In genomic region chr1:12144969-12145368, GRCh38 we compare ENCODE assay signal across 18 cellular contexts. TPM values are rescaled to one million over a fixed set of nuclear protein-coding genes. Genes with fewer than 3 reads are reported as not detected.
A peak's percentile ranks its signal among the peaks of the same experiment; 100 is the strongest.
DNase-seq lines count a peak whose midpoint lies in the region; ATAC-seq, FAIRE-seq and TF ChIP-seq lines count a peak whose summit lies in the region.
"Had no signal": no experiment of that assay in that cellular context is flagged by ENCODE, and none has a peak within 500 bp of the region (broad histone marks: within the 10 kb centered on the region; RNA-seq: fewer than 3 reads in every experiment).

No MANE protein-coding gene starts in this region.

- CTCF ChIA-PET in activated CD4-positive, alpha-beta memory T cell treated with anti-CD3 and anti-CD28 coated beads, Interleukin-2, amount 10 ng/mL, durations not matched to agents 7 days and 5 days (lab: Charles Lee): no interaction called here
- CTCF ChIA-PET in activated CD4-positive, alpha-beta memory T cell treated with anti-CD3 and anti-CD28 coated beads for 36 hours (lab: Charles Lee): no interaction called here

- peak overlapping the region; percentile 45 for H3K27ac Mint-ChIP-seq in activated CD4-positive, alpha-beta memory T cell treated with anti-CD3 and anti-CD28 coated beads, Interleukin-2, amount 10 ng/mL, durations not matched to agents 7 days and 5 days
- H3K27ac Mint-ChIP-seq in activated CD4-positive, alpha-beta memory T cell treated with anti-CD3 and anti-CD28 coated beads for 36 hours: no peak overlapping the region
- H3K27ac Mint-ChIP-seq: mesothelial cell of epicardium had no signal

- H3K36me3 ChIP-seq in colonic mucosa (no peaks in the 10 kb centered on the region), small intestine (ENCODE audit: control insufficient read depth in 2 of 2, insufficient read depth in 2 of 2, low read length in 2 of 2) (no peaks in the 10 kb centered on the region)
- H3K36me3 ChIP-seq: MG63 had no signal

- 94 to 100% (median 97%) methylated on average over 4 of the region's 4 CpGs for WGBS in small intestine, 3 donors

- DNase-seq in activated CD4-positive, alpha-beta memory T cell treated with anti-CD3 and anti-CD28 coated beads, Interleukin-2, amount 10 ng/mL, durations not matched to agents 7 days and 5 days: no peak
- DNase-seq in activated CD4-positive, alpha-beta memory T cell treated with anti-CD3 and anti-CD28 coated beads for 36 hours: no peak
- DNase-seq in colonic mucosa (no peak), small intestine (no peak), SHP77 (lab: John Stamatoyannopoulos, UW) (no peak), GM13976 (ENCODE audit: low spot score) (no peak)
- DNase-seq: activated CD8-positive, alpha-beta memory T cell treated with anti-CD3 and anti-CD28 coated beads, Interleukin-2, amount 50 U/mL, for 48 hours; Calu3; MG63; NCI-H2081; NCI-H526; OCI-M1 had no signal

- no peak overlapping the region for H3K9ac ChIP-seq in colonic mucosa (ENCODE audit: low read depth in 2 of 2, low read length in 2 of 2)
- H3K9ac ChIP-seq: parathyroid adenoma had no signal

- H3K9me3 Mint-ChIP-seq in activated CD4-positive, alpha-beta memory T cell treated with anti-CD3 and anti-CD28 coated beads, Interleukin-2, amount 10 ng/mL, durations not matched to agents 7 days and 5 days: peaks cover 7% of the 10 kb centered on the region
- H3K9me3 Mint-ChIP-seq in activated CD4-positive, alpha-beta memory T cell treated with anti-CD3 and anti-CD28 coated beads for 36 hours: peaks cover 11% of the 10 kb centered on the region

- H3K27me3 ChIP-seq in colonic mucosa (no peaks in the 10 kb centered on the region), small intestine (ENCODE audit: control insufficient read depth in 2 of 2, insufficient read depth in 2 of 2, low read length in 2 of 2) (no peaks in the 10 kb centered on the region)
- H3K27me3 ChIP-seq: MG63 had no signal

- TF ChIP-seq CTCF in colonic mucosa (IDR thresholded peaks at IDR 0.05) (no peak), GM13976 (IDR thresholded peaks at IDR 0.05; ENCODE audit: borderline replicate concordance, control extremely low read depth, extremely low read depth, insufficient read depth, missing control alignments) (no peak)

- no peaks in the 10 kb centered on the region for H3K9me3 ChIP-seq in colonic mucosa
- no peaks in the 10 kb centered on the region for H3K9me3 ChIP-seq in small intestine (ENCODE audit: control insufficient read depth, low read depth)

- H3K4me3 ChIP-seq in colonic mucosa (no peak overlapping the region), small intestine (ENCODE audit: low read depth in 1 of 2, low read length in 2 of 2) (no peak overlapping the region)
- H3K4me3 ChIP-seq: MG63 had no signal

- H3K36me3 Mint-ChIP-seq in activated CD4-positive, alpha-beta memory T cell treated with anti-CD3 and anti-CD28 coated beads, Interleukin-2, amount 10 ng/mL, durations not matched to agents 7 days and 5 days (ENCODE audit: low read depth): peaks cover 38% of the 10 kb centered on the region
- peaks cover 17% of the 10 kb centered on the region for H3K36me3 Mint-ChIP-seq in activated CD4-positive, alpha-beta memory T cell treated with anti-CD3 and anti-CD28 coated beads for 36 hours

- in situ Hi-C loops in GM18951 (cut with MboI; ENCODE audit: low sequenced_read_pairs, unreplicated experiment): no loop called here
- in situ Hi-C loops in GM13976 (cut with MboI; ENCODE audit: low sequenced_read_pairs, unreplicated experiment): no loop called here

- intact Hi-C loops in activated CD4-positive, alpha-beta memory T cell treated with anti-CD3 and anti-CD28 coated beads for 36 hours (cut with micrococcal nuclease): no loop called here
- intact Hi-C loops in colonic mucosa (cut with DNase I): no loop called here

- no peaks in the 10 kb centered on the region for H3K27me3 Mint-ChIP-seq in activated CD4-positive, alpha-beta memory T cell treated with anti-CD3 and anti-CD28 coated beads, Interleukin-2, amount 10 ng/mL, durations not matched to agents 7 days and 5 days
- no peaks in the 10 kb centered on the region for H3K27me3 Mint-ChIP-seq in activated CD4-positive, alpha-beta memory T cell treated with anti-CD3 and anti-CD28 coated beads for 36 hours

- no peak for FAIRE-seq in small intestine (lab: Jason Lieb, UNC)

- POLR2A ChIA-PET in activated CD4-positive, alpha-beta memory T cell treated with anti-CD3 and anti-CD28 coated beads, Interleukin-2, amount 10 ng/mL, durations not matched to agents 7 days and 5 days (lab: Charles Lee): interaction anchor here (1.6 to 32.1 kb wide), 3 partner anchors 11 to 28 kb away, joined by 8 to 918 read pairs (median 47); partner anchors contain the start of gene TNFRSF1B
- POLR2A ChIA-PET in activated CD4-positive, alpha-beta memory T cell treated with anti-CD3 and anti-CD28 coated beads for 36 hours (lab: Charles Lee): interaction anchor here (1.3 to 2.9 kb wide), 2 partner anchors 24 to 235 kb away, joined by 3 to 9 read pairs; no protein-coding TSS in a partner anchor

- no peak overlapping the region for H3K4me3 Mint-ChIP-seq in activated CD4-positive, alpha-beta memory T cell treated with anti-CD3 and anti-CD28 coated beads, Interleukin-2, amount 10 ng/mL, durations not matched to agents 7 days and 5 days
- H3K4me3 Mint-ChIP-seq in activated CD4-positive, alpha-beta memory T cell treated with anti-CD3 and anti-CD28 coated beads for 36 hours: no peak overlapping the region
- H3K4me3 Mint-ChIP-seq: mesothelial cell of epicardium had no signal

- H3K4me1 Mint-ChIP-seq in activated CD4-positive, alpha-beta memory T cell treated with anti-CD3 and anti-CD28 coated beads, Interleukin-2, amount 10 ng/mL, durations not matched to agents 7 days and 5 days: peaks cover 70% of the 10 kb centered on the region
- H3K4me1 Mint-ChIP-seq in activated CD4-positive, alpha-beta memory T cell treated with anti-CD3 and anti-CD28 coated beads for 36 hours (ENCODE audit: low read depth): peaks cover 67% of the 10 kb centered on the region

- peaks cover 33% of the 10 kb centered on the region for H3K4me1 ChIP-seq in colonic mucosa
- H3K4me1 ChIP-seq in small intestine (ENCODE audit: control insufficient read depth in 2 of 2, insufficient read depth in 1 of 2, low read depth in 1 of 2, low read length in 1 of 2): peaks cover 7 to 26% of the 10 kb centered on the region in 2 donors
- H3K4me1 ChIP-seq: parathyroid adenoma had no signal

- peak overlapping the region; percentile 87 for H3K27ac ChIP-seq in colonic mucosa
- H3K27ac ChIP-seq in small intestine (ENCODE audit: low read depth in 1 of 2, low read length in 1 of 2): peak overlapping the region; percentile 59 to 69
- H3K27ac ChIP-seq: parathyroid adenoma had no signal

- ATAC-seq in HG03432 (IDR thresholded peaks at IDR 0.05; ENCODE audit: unreplicated experiment): no peak
- ATAC-seq: SK-N-SH treated with all-trans-retinoic acid at 6 μM for 48 hours had no signal

- TF ChIP-seq POLR2A in GM18951 (IDR thresholded peaks at IDR 0.05; ENCODE audit: extremely low read depth, insufficient read depth, insufficient read length): peak; percentile 15

RNA-seq across cellular contexts. Expression of gene TNFRSF1B, which starts 21.8 kb away (rescaled TPM):
- total RNA-seq in activated CD4-positive, alpha-beta memory T cell treated with anti-CD3 and anti-CD28 coated beads, Interleukin-2, amount 10 ng/mL, durations not matched to agents 7 days and 5 days: 100 to 1,000 TPM; 434 to 447 TPM
- total RNA-seq in activated CD4-positive, alpha-beta memory T cell treated with anti-CD3 and anti-CD28 coated beads for 36 hours: 100 to 1,000 TPM; 201 to 211 TPM
- total RNA-seq in colonic mucosa: 10 to 100 TPM; 27.2 to 28.1 TPM
- polyA plus RNA-seq in small intestine: 10 to 100 TPM; 17.2 to 30.4 (median 20.0) TPM
- total RNA-seq: A673 had no signal

Comparison
In these comparisons a context has a peak if more than half of its experiments do, and no peak if none do; other contexts are left out.
1. RNA of gene TNFRSF1B, which starts 21.8 kb away (total RNA-seq): 434 to 447 TPM in activated CD4-positive, alpha-beta memory T cell treated with anti-CD3 and anti-CD28 coated beads, Interleukin-2, amount 10 ng/mL, durations not matched to agents 7 days and 5 days and 201 to 211 TPM in activated CD4-positive, alpha-beta memory T cell treated with anti-CD3 and anti-CD28 coated beads for 36 hours; 27.2 to 28.1 TPM in colonic mucosa; every median in the first group is over 4 times any median in the second.